In genomic region chr11:2267871-2268825, GRCh38 we compare ENCODE assay signal across 10 cellular contexts. TPM values are rescaled to one million over a fixed set of nuclear protein-coding genes. Genes with fewer than 3 reads are reported as not detected.
DNase-seq lines count a peak whose midpoint lies in the region; ATAC-seq, FAIRE-seq and TF ChIP-seq lines count a peak whose summit lies in the region.
"Had no signal": no experiment of that assay in that cellular context is flagged by ENCODE, and none has a peak within 500 bp of the region (broad histone marks: within the 10 kb centered on the region; RNA-seq: fewer than 3 reads in every experiment).

No MANE protein-coding gene starts in this region.

- peak overlapping the region; percentile 83; the same call in 1 of the 2 replicates for H2BK15ac ChIP-seq in H1 (ENCODE audit: low read length)

- no peak overlapping the region for H3K14ac ChIP-seq in H1 (ENCODE audit: insufficient read length)

- POLR2A ChIA-PET in H1 (lab: Charles Lee; ENCODE audit: partially characterized antibody): no interaction called here

- H2BK5ac ChIP-seq in H1 (ENCODE audit: low read depth, low read length): no peak overlapping the region

- no peak overlapping the region for H3K23ac ChIP-seq in H1 (ENCODE audit: insufficient read length)

- no peak for ATAC-seq in GM18861 (IDR thresholded peaks at IDR 0.05; ENCODE audit: unreplicated experiment)

- no peak overlapping the region for H3K56ac ChIP-seq in H1 (replicated peaks; ENCODE audit: insufficient read length, low read depth, low read length)

- peaks cover 0 to 12% of the 10 kb centered on the region in 2 experiments; a peak in 1 of 4 replicates for H3K9me3 ChIP-seq in H1 (ENCODE audit: insufficient read depth in 2 of 2, low read depth in 1 of 2, low read length in 1 of 2)

- no peaks in the 10 kb centered on the region for H3K36me3 Mint-ChIP-seq in nephron progenitor cell (ENCODE audit: low read depth)

- TF ChIP-seq POLR2A in NB4 (IDR thresholded peaks at IDR 0.05; ENCODE audit: extremely low read depth, insufficient read length) (no peak), H1 (IDR thresholded peaks at IDR 0.05; ENCODE audit: control extremely low read depth in 1 of 2, low read depth in 2 of 2, low read length in 2 of 2) (no peak)

- H3K23me2 ChIP-seq in H1 (ENCODE audit: low read depth, low read length): peaks cover 8% of the 10 kb centered on the region; the same call in 1 of the 2 replicates

- DNase-seq in NB4 (ENCODE audit: low read depth) (no peak), H1 (ENCODE audit: low read depth in 1 of 2, low spot score in 2 of 2) (no peak), nephron progenitor cell (no peak), foreskin fibroblast (no peak), hippocampal formation (lab: John Stamatoyannopoulos, UW) (no peak)
- DNase-seq in stimulated activated naive CD4-positive, alpha-beta T cell treated with Interleukin-2 at 50 U/mL for 16 hours (lab: John Stamatoyannopoulos, UW): no peak

- H4K8ac ChIP-seq in H1 (ENCODE audit: extremely low read depth, insufficient read depth, low read length): peak overlapping the region; percentile 75; the same call in 1 of the 2 replicates

- H3K79me2 ChIP-seq in H1 (ENCODE audit: control insufficient read depth in 1 of 2, insufficient read depth in 2 of 2, low read length in 2 of 2): no peaks in the 10 kb centered on the region

- no peak overlapping the region for H3K4ac ChIP-seq in H1 (replicated peaks; ENCODE audit: insufficient read length, low read depth, low read length)

- H3K4me1 ChIP-seq in H1 (replicated peaks in 1 of 4; ENCODE audit: control insufficient read depth in 3 of 4, insufficient read depth in 4 of 4, low read length in 3 of 4): peaks cover 0 to 14% (median 3%) of the 10 kb centered on the region in 4 experiments; a peak in 3 of 7 replicates
- H3K4me1 ChIP-seq: foreskin keratinocyte had no signal

- no peaks in the 10 kb centered on the region for H4K20me1 ChIP-seq in H1 (replicated peaks in 1 of 2; ENCODE audit: control insufficient read depth in 1 of 2, insufficient read depth in 2 of 2, low read length in 2 of 2)

- TF ChIP-seq RAD21 in H1 (IDR thresholded peaks at IDR 0.05 in 1 of 2, conservative IDR thresholded peaks at IDR 0.05 in 1 of 2; ENCODE audit: low read depth in 2 of 2, low read length in 2 of 2): no peak

- WGBS in H1 (ENCODE audit: extremely low coverage in 1 of 2, insufficient coverage in 1 of 2, insufficient read length in 1 of 2, insufficient replicate concordance in 2 of 2, low coverage in 1 of 2, low lambda C conversion rate in 2 of 2, missing lambda C conversion rate in 1 of 2), 2 experiments: 83% methylated on average over 25 of the region's 26 CpGs; no CpG with 5 or more reads in 1 of the 2 experiments

- H4K5ac ChIP-seq in H1 (ENCODE audit: insufficient read length, low read depth, low read length): no peak overlapping the region

- no peak overlapping the region for H3K27ac Mint-ChIP-seq in nephron progenitor cell

- H3K27me3 ChIP-seq in H1 (replicated peaks in 1 of 4; ENCODE audit: control insufficient read depth in 3 of 4, extremely low read depth in 1 of 4, insufficient read depth in 3 of 4, low read length in 3 of 4): peaks cover 21 to 83% (median 64%) of the 10 kb centered on the region in 4 experiments

- no peak overlapping the region for H2BK12ac ChIP-seq in H1 (ENCODE audit: low read depth, low read length)

- peak overlapping the region; percentile 51 to 62 for H3K4me2 ChIP-seq in H1 (ENCODE audit: insufficient read depth in 1 of 2, low read depth in 2 of 2, low read length in 2 of 2)

- H3K4me3 ChIP-seq in NB4 (ENCODE audit: low read depth, low read length) (peak overlapping the region; percentile 39), H1 (ENCODE audit: extremely low read depth in 1 of 4, insufficient read depth in 2 of 4, low read depth in 3 of 4, low read length in 4 of 4) (peak overlapping the region; percentile 15 to 67 (median 38); a peak in 6 of 8 replicates), foreskin fibroblast (ENCODE audit: low read depth in 1 of 2, low read length in 2 of 2) (no peak overlapping the region)

- no peak for TF ChIP-seq CTCF in C4-2B (conservative IDR thresholded peaks at IDR 0.05)
- TF ChIP-seq CTCF in NB4 (IDR thresholded peaks at IDR 0.05; ENCODE audit: low read depth, low read length): no peak
- TF ChIP-seq CTCF in H1 (IDR thresholded peaks at IDR 0.05; ENCODE audit: control extremely low read depth in 1 of 3, insufficient read depth in 1 of 3, low read depth in 1 of 3, low read length in 3 of 3): no peak
- TF ChIP-seq CTCF in nephron progenitor cell (IDR thresholded peaks at IDR 0.05): no peak
- no peak for TF ChIP-seq CTCF in foreskin fibroblast (IDR thresholded peaks at IDR 0.05; ENCODE audit: low read depth, low read length)

- H3K79me1 ChIP-seq in H1 (ENCODE audit: low read depth, low read length): no peaks in the 10 kb centered on the region

- peaks cover 0 to 6% (median 0%) of the 10 kb centered on the region in 4 experiments; a peak in 1 of 8 replicates for H3K36me3 ChIP-seq in H1 (ENCODE audit: control insufficient read depth in 2 of 4, insufficient read depth in 4 of 4, low read length in 3 of 4)

- no peak overlapping the region for H2AFZ ChIP-seq in H1 (ENCODE audit: low read length)

- peak overlapping the region; percentile 72 for H3K4me3 Mint-ChIP-seq in nephron progenitor cell

- H3K9me3 Mint-ChIP-seq in nephron progenitor cell: peaks cover 4% of the 10 kb centered on the region

- H3K18ac ChIP-seq in H1 (ENCODE audit: extremely low read depth, low read length): no peak overlapping the region; the same call in none of the 2 replicates

- peaks cover 74% of the 10 kb centered on the region for H3K27me3 Mint-ChIP-seq in nephron progenitor cell (ENCODE audit: low read depth, poor library complexity)

- H3K27ac ChIP-seq in C4-2B (peak overlapping the region; percentile 76), H1 (ENCODE audit: low read depth, low read length) (no peak overlapping the region)
- H3K27ac ChIP-seq: foreskin keratinocyte had no signal

- CTCF ChIA-PET in H1 (lab: Charles Lee; ENCODE audit: partially characterized antibody): interaction anchor here (0.9 to 2.2 kb wide), 10 partner anchors 17 to 117 kb away, joined by 3 to 6 read pairs (median 3); partner anchors contain the start of genes C11orf21 and TSPAN32

- peaks cover 8% of the 10 kb centered on the region for H3K4me1 Mint-ChIP-seq in nephron progenitor cell

- FAIRE-seq in H1 (lab: Jason Lieb, UNC): no peak
- FAIRE-seq: RCC 7860 had no signal

- no peak for TF ChIP-seq EP300 in H1 (IDR thresholded peaks at IDR 0.05; ENCODE audit: borderline replicate concordance in 1 of 2, low read depth in 2 of 2, low read length in 2 of 2)

- peak overlapping the region; percentile 15 for H4K91ac ChIP-seq in H1 (replicated peaks; ENCODE audit: insufficient read length, low read length)

- H2BK20ac ChIP-seq in H1 (ENCODE audit: low read length): no peak overlapping the region

- no peak overlapping the region for H2BK120ac ChIP-seq in H1 (replicated peaks; ENCODE audit: low read depth, low read length)

- no peak overlapping the region; the same call in 1 of the 2 replicates for H2AK5ac ChIP-seq in H1 (ENCODE audit: low read depth, low read length)

- H3K9ac ChIP-seq in H1 (replicated peaks in 1 of 4; ENCODE audit: extremely low read depth in 1 of 4, low read depth in 3 of 4, low read length in 3 of 4): no peak overlapping the region; a peak in 1 of 7 replicates

TF ChIP-seq in H1, 55 proteins besides CTCF, POLR2A, EP300 and RAD21:
- TF ChIP-seq YY1 (IDR thresholded peaks at IDR 0.05; ENCODE audit: low read depth, low read length) (no peak), RXRA (IDR thresholded peaks at IDR 0.05; ENCODE audit: insufficient read depth, low read depth, low read length) (no peak), CBX8 (IDR thresholded peaks at IDR 0.05; ENCODE audit: borderline replicate concordance, low read depth, low read length) (no peak), SP2 (IDR thresholded peaks at IDR 0.05; ENCODE audit: low read length) (no peak), SIRT6 (IDR thresholded peaks at IDR 0.05; ENCODE audit: low read length) (no peak), EGR1 (IDR thresholded peaks at IDR 0.05; ENCODE audit: borderline replicate concordance, low read depth, low read length) (no peak)
TF ChIP-seq in H1: peak in this region for 0.

RNA-seq across cellular contexts. Expression of gene ASCL2, which starts 2.2 kb away (rescaled TPM):
- 0.23 and 0.56 TPM in 2 replicates for total RNA-seq in H1 (2021; fragmentation: NEBNext Ultra II Directional; extraction: Animal tissue kit (Norgen Biotek cat#: 25700))
- 0.41 and 0.51 TPM in 2 replicates for polyA plus RNA-seq in H1 (2011; rRNA removed)
- 0.34 TPM for polyA plus RNA-seq in H1 (2011; cell fraction: cytosol; rRNA removed)
- polyA plus RNA-seq in H1 (2011; cell fraction: nucleus; rRNA removed): 0.34 TPM
- polyA plus RNA-seq in H1 (2012, experiment 1 of 2): 0.15 to 0.42 TPM (median 0.37 TPM) in 3 of 4 replicates, not detected in the other
- 0.08 TPM for polyA plus RNA-seq in H1 (2012, experiment 2 of 2)
- polyA plus RNA-seq in H1 (2013, experiment 1 of 2): 0.26 TPM
- polyA plus RNA-seq in H1 (2013, experiment 2 of 2): 0.42 TPM
- polyA minus RNA-seq in H1 (2011; rRNA and poly(A)+ RNA removed): 0.13 TPM in 1 of 2 replicates, not detected in the other
- 0.59 TPM for polyA minus RNA-seq in H1 (2011; cell fraction: cytosol; rRNA and poly(A)+ RNA removed)
- polyA minus RNA-seq in H1 (2011; cell fraction: nucleus; rRNA and poly(A)+ RNA removed): 0.40 TPM

RNA-seq across cellular contexts. Expression of gene C11orf21, which starts 33.6 kb away (rescaled TPM):
- not detected in 2 replicates for total RNA-seq in H1 (2021; fragmentation: NEBNext Ultra II Directional; extraction: Animal tissue kit (Norgen Biotek cat#: 25700))
- polyA plus RNA-seq in H1 (2011; rRNA removed): not detected in 2 replicates
- polyA plus RNA-seq in H1 (2011; cell fraction: cytosol; rRNA removed): not detected
- polyA plus RNA-seq in H1 (2011; cell fraction: nucleus; rRNA removed): not detected
- not detected in 4 replicates for polyA plus RNA-seq in H1 (2012, experiment 1 of 2)
- not detected for polyA plus RNA-seq in H1 (2012, experiment 2 of 2)
- not detected for polyA plus RNA-seq in H1 (2013, experiment 1 of 2)
- polyA plus RNA-seq in H1 (2013, experiment 2 of 2): not detected
- polyA minus RNA-seq in H1 (2011; rRNA and poly(A)+ RNA removed): not detected in 2 replicates
- not detected for polyA minus RNA-seq in H1 (2011; cell fraction: cytosol; rRNA and poly(A)+ RNA removed)
- polyA minus RNA-seq in H1 (2011; cell fraction: nucleus; rRNA and poly(A)+ RNA removed): not detected
- total RNA-seq: foreskin keratinocyte had no signal
- polyA plus RNA-seq: foreskin keratinocyte had no signal

RNA-seq across cellular contexts. Expression of gene TSPAN32, which starts 33.7 kb away (rescaled TPM):
- not detected in 2 replicates for total RNA-seq in H1 (2021; fragmentation: NEBNext Ultra II Directional; extraction: Animal tissue kit (Norgen Biotek cat#: 25700))
- polyA plus RNA-seq in H1 (2011; rRNA removed): not detected in 2 replicates
- polyA plus RNA-seq in H1 (2011; cell fraction: cytosol; rRNA removed): not detected
- polyA plus RNA-seq in H1 (2011; cell fraction: nucleus; rRNA removed): not detected
- 0.13 to 0.16 TPM in 2 of 4 replicates, not detected in the others for polyA plus RNA-seq in H1 (2012, experiment 1 of 2)
- polyA plus RNA-seq in H1 (2012, experiment 2 of 2): not detected
- not detected for polyA plus RNA-seq in H1 (2013, experiment 1 of 2)
- polyA plus RNA-seq in H1 (2013, experiment 2 of 2): not detected
- polyA minus RNA-seq in H1 (2011; rRNA and poly(A)+ RNA removed): not detected in 2 replicates
- polyA minus RNA-seq in H1 (2011; cell fraction: cytosol; rRNA and poly(A)+ RNA removed): not detected
- not detected for polyA minus RNA-seq in H1 (2011; cell fraction: nucleus; rRNA and poly(A)+ RNA removed)
- total RNA-seq: foreskin keratinocyte had no signal
- polyA plus RNA-seq: foreskin keratinocyte had no signal

Comparison
In these comparisons a context has a peak if more than half of its experiments do, and no peak if none do; other contexts are left out.
1. H3K4me3 ChIP-seq: peak in NB4 (single experiment) and H1 (4 of 4); none in foreskin fibroblast (0 of 2).